ENCODE assay signal across 15 cellular contexts in genomic region chr13:40194204-40194806, GRCh38.
A peak's percentile ranks its signal among the peaks of the same experiment; 100 is the strongest.
DNase-seq lines count a peak whose midpoint lies in the region; ATAC-seq and TF ChIP-seq lines count a peak whose summit lies in the region.
"Had no signal": no experiment of that assay in that cellular context is flagged by ENCODE, and none has a peak within 500 bp of the region (broad histone marks: within the 10 kb centered on the region; RNA-seq: fewer than 3 reads in every experiment).

No MANE protein-coding gene starts in this region.

- H3K4me1 ChIP-seq in gastroesophageal sphincter (peaks cover 32 to 58% (median 47%) of the 10 kb centered on the region in 3 donors), neuronal stem cell (ENCODE audit: control insufficient read depth in 2 of 2, insufficient read depth in 1 of 2, low read depth in 1 of 2, low read length in 2 of 2) (peaks cover 15 to 25% of the 10 kb centered on the region in 2 donors), thoracic aorta (ENCODE audit: control insufficient read depth in 1 of 2, low read depth in 2 of 2) (peaks cover 43 to 55% of the 10 kb centered on the region in 2 donors)

- no peak overlapping the region for H4K8ac ChIP-seq in neuronal stem cell (ENCODE audit: low read depth, low read length)

- H3K27ac ChIP-seq in gastroesophageal sphincter (peak overlapping the region; percentile 86 to 92 (median 88)), neuronal stem cell (replicated peaks; ENCODE audit: low read length) (no peak overlapping the region), thoracic aorta (peak overlapping the region; percentile 89 to 94)

- H3K23ac ChIP-seq in neuronal stem cell (ENCODE audit: low read depth, low read length, poor library complexity), result no peak overlapping the region

- 55 to 89% methylated on average over 6 to 7 of the region's 9 CpGs for WGBS in gastroesophageal sphincter (ENCODE audit: low coverage in 1 of 2), 2 donors
- no CpG with 5 or more reads among the region's 9 CpGs for WGBS in neuronal stem cell (ENCODE audit: extremely low coverage in 2 of 2, insufficient read length in 2 of 2, insufficient replicate concordance in 1 of 2), 2 donors

- H3K36me3 ChIP-seq in gastroesophageal sphincter, result no peaks in the 10 kb centered on the region
- no peaks in the 10 kb centered on the region for H3K36me3 ChIP-seq in neuronal stem cell (replicated peaks in 1 of 2; ENCODE audit: control insufficient read depth in 2 of 2, insufficient read depth in 2 of 2, low read length in 2 of 2)
- no peaks in the 10 kb centered on the region for H3K36me3 ChIP-seq in thoracic aorta

- DNase-seq in cardiac fibroblast (ENCODE audit: low read depth in 2 of 2) (peak; percentile 69 to 78), neuronal stem cell (ENCODE audit: low spot score) (no peak), thoracic aorta (ENCODE audit: low spot score) (no peak), G401 (ENCODE audit: low spot score) (no peak)
- no peak for DNase-seq in activated naive CD8-positive, alpha-beta T cell treated with anti-CD3 and anti-CD28 coated beads, Interleukin-2, amount 50 U/mL, for 24 hours
- no peak for DNase-seq in activated naive CD4-positive, alpha-beta T cell treated with anti-CD3 and anti-CD28 coated beads, Interleukin-2, amount 50 U/mL, for 72 hours (ENCODE audit: low spot score in 2 of 2)
- DNase-seq: activated CD4-positive, alpha-beta T cell treated with anti-CD3 and anti-CD28 coated beads for 4 hours; activated T-cell treated with anti-CD3 and anti-CD28 coated beads, Interleukin-2, amount 50 U/mL, for 24 hours; left colon; NCI-H187 treated with DMSO at 0.1 percent for 48 hours; NCI-H510A treated with DMSO at 0.1 percent for 48 hours; occipital lobe; stimulated activated CD8-positive, alpha-beta memory T cell treated with anti-CD3 and anti-CD28 coated beads, Interleukin-4, amount 100 ng/mL, for 48 hours had no signal

- H2AFZ ChIP-seq in neuronal stem cell (ENCODE audit: low read length), result peak overlapping the region; percentile 39

- peaks cover 30% of the 10 kb centered on the region for H3K4me1 Mint-ChIP-seq in activated naive CD8-positive, alpha-beta T cell treated with anti-CD3 and anti-CD28 coated beads, Interleukin-2, amount 50 U/mL, for 24 hours

- H3K18ac ChIP-seq in neuronal stem cell (ENCODE audit: low read length), result no peak overlapping the region

- no peak for TF ChIP-seq EP300 in gastroesophageal sphincter (IDR thresholded peaks at IDR 0.05)

- H3K4me3 Mint-ChIP-seq in activated naive CD8-positive, alpha-beta T cell treated with anti-CD3 and anti-CD28 coated beads, Interleukin-2, amount 50 U/mL, for 24 hours, result no peak overlapping the region
- H3K4me3 Mint-ChIP-seq: activated T-cell treated with anti-CD3 and anti-CD28 coated beads, Interleukin-2, amount 50 U/mL, for 24 hours had no signal

- peak; percentile 26 for ATAC-seq in gastroesophageal sphincter
- no peak for ATAC-seq in thoracic aorta (ENCODE audit: insufficient number of reproducible peaks, low FRiP score, low read depth)
- ATAC-seq in GM21526 (IDR thresholded peaks at IDR 0.05; ENCODE audit: low FRiP score, unreplicated experiment), result no peak
- no peak for ATAC-seq in activated naive CD8-positive, alpha-beta T cell treated with anti-CD3 and anti-CD28 coated beads, Interleukin-2, amount 50 U/mL, for 24 hours
- no peak for ATAC-seq in activated naive CD4-positive, alpha-beta T cell treated with anti-CD3 and anti-CD28 coated beads, Interleukin-2, amount 50 U/mL, for 72 hours
- ATAC-seq: left colon had no signal

- H3K9me3 Mint-ChIP-seq in activated naive CD8-positive, alpha-beta T cell treated with anti-CD3 and anti-CD28 coated beads, Interleukin-2, amount 50 U/mL, for 24 hours, result no peaks in the 10 kb centered on the region
- H3K9me3 Mint-ChIP-seq in activated naive CD4-positive, alpha-beta T cell treated with anti-CD3 and anti-CD28 coated beads, Interleukin-2, amount 50 U/mL, for 72 hours, result peaks cover 7 to 12% of the 10 kb centered on the region in 2 donors
- H3K9me3 Mint-ChIP-seq: activated T-cell treated with anti-CD3 and anti-CD28 coated beads, Interleukin-2, amount 50 U/mL, for 24 hours had no signal

- TF ChIP-seq CTCF in cardiac fibroblast (IDR thresholded peaks at IDR 0.05; ENCODE audit: low read depth, low read length) (no peak), gastroesophageal sphincter (IDR thresholded peaks at IDR 0.05) (no peak), thoracic aorta (IDR thresholded peaks at IDR 0.05) (no peak)

- no peak overlapping the region for H2BK120ac ChIP-seq in neuronal stem cell (ENCODE audit: low read depth, low read length)

- no peak overlapping the region for H3K9ac ChIP-seq in neuronal stem cell (ENCODE audit: low read depth, low read length, poor library complexity)

- TF ChIP-seq POLR2A in gastroesophageal sphincter (IDR thresholded peaks at IDR 0.05), result no peak

- in situ Hi-C loops in G401 (cut with HindIII; ENCODE audit: low sequenced_read_pairs), result no loop called here

- H3K4me3 ChIP-seq in cardiac fibroblast (replicated peaks in 1 of 2; ENCODE audit: low read depth in 2 of 2, low read length in 2 of 2) (no peak overlapping the region), gastroesophageal sphincter (no peak overlapping the region), neuronal stem cell (ENCODE audit: low read length in 2 of 2) (no peak overlapping the region), thoracic aorta (no peak overlapping the region)

- H3K9me3 ChIP-seq in gastroesophageal sphincter (no peaks in the 10 kb centered on the region), neuronal stem cell (replicated peaks in 1 of 2; ENCODE audit: control insufficient read depth in 2 of 2, insufficient read depth in 1 of 2, low read depth in 1 of 2, low read length in 2 of 2) (no peaks in the 10 kb centered on the region), thoracic aorta (no peaks in the 10 kb centered on the region)

- no peak overlapping the region for H2BK5ac ChIP-seq in neuronal stem cell (ENCODE audit: low read length)

- no peaks in the 10 kb centered on the region for H3K27me3 Mint-ChIP-seq in activated naive CD8-positive, alpha-beta T cell treated with anti-CD3 and anti-CD28 coated beads, Interleukin-2, amount 50 U/mL, for 24 hours
- H3K27me3 Mint-ChIP-seq: activated T-cell treated with anti-CD3 and anti-CD28 coated beads, Interleukin-2, amount 50 U/mL, for 24 hours had no signal

- no peak overlapping the region for H2AK5ac ChIP-seq in neuronal stem cell (ENCODE audit: low read depth, low read length)

- H4K91ac ChIP-seq in neuronal stem cell (ENCODE audit: low read depth, low read length, poor library complexity), result no peak overlapping the region

- no peak overlapping the region for H3K4ac ChIP-seq in neuronal stem cell (ENCODE audit: low read length)

- H2BK12ac ChIP-seq in neuronal stem cell (ENCODE audit: low read length), result no peak overlapping the region

- H3K4me2 ChIP-seq in neuronal stem cell (ENCODE audit: insufficient read depth, low read length, poor library complexity, severe bottlenecking), result no peak overlapping the region

- no peaks in the 10 kb centered on the region for H3K27me3 ChIP-seq in gastroesophageal sphincter
- H3K27me3 ChIP-seq in neuronal stem cell (ENCODE audit: control insufficient read depth in 3 of 3, insufficient read depth in 3 of 3, low read depth in 1 of 3, low read length in 3 of 3), result no peaks in the 10 kb centered on the region
- H3K27me3 ChIP-seq in thoracic aorta (replicated peaks; ENCODE audit: insufficient read depth), result no peaks in the 10 kb centered on the region

- H2BK15ac ChIP-seq in neuronal stem cell (ENCODE audit: low read length), result no peak overlapping the region

- H3K14ac ChIP-seq in neuronal stem cell (ENCODE audit: low read length), result no peak overlapping the region

- H3K27ac Mint-ChIP-seq in activated naive CD8-positive, alpha-beta T cell treated with anti-CD3 and anti-CD28 coated beads, Interleukin-2, amount 50 U/mL, for 24 hours, result no peak overlapping the region
- H3K27ac Mint-ChIP-seq in activated naive CD4-positive, alpha-beta T cell treated with anti-CD3 and anti-CD28 coated beads, Interleukin-2, amount 50 U/mL, for 72 hours, result peak overlapping the region in 1 of 2 donors; percentile 34
- H3K27ac Mint-ChIP-seq: activated T-cell treated with anti-CD3 and anti-CD28 coated beads, Interleukin-2, amount 50 U/mL, for 24 hours had no signal

- no peaks in the 10 kb centered on the region for H3K79me1 ChIP-seq in neuronal stem cell (ENCODE audit: low read depth, low read length)

- no peaks in the 10 kb centered on the region for H3K36me3 Mint-ChIP-seq in activated naive CD8-positive, alpha-beta T cell treated with anti-CD3 and anti-CD28 coated beads, Interleukin-2, amount 50 U/mL, for 24 hours (ENCODE audit: low read depth)
- H3K36me3 Mint-ChIP-seq in activated naive CD4-positive, alpha-beta T cell treated with anti-CD3 and anti-CD28 coated beads, Interleukin-2, amount 50 U/mL, for 72 hours, result peaks cover 6 to 12% of the 10 kb centered on the region in 2 donors

Comparison
In these comparisons a context has a peak if more than half of its experiments do, and no peak if none do; other contexts are left out.
1. DNase-seq: peak in cardiac fibroblast (2 of 2); none in neuronal stem cell (single experiment), thoracic aorta (single experiment), G401 (single experiment), activated naive CD8-positive, alpha-beta T cell treated with anti-CD3 and anti-CD28 coated beads, Interleukin-2, amount 50 U/mL, for 24 hours (single experiment) and activated naive CD4-positive, alpha-beta T cell treated with anti-CD3 and anti-CD28 coated beads, Interleukin-2, amount 50 U/mL, for 72 hours (0 of 2).